ENCODE assay signal across 1 cellular context in the genomic region with DNA sequence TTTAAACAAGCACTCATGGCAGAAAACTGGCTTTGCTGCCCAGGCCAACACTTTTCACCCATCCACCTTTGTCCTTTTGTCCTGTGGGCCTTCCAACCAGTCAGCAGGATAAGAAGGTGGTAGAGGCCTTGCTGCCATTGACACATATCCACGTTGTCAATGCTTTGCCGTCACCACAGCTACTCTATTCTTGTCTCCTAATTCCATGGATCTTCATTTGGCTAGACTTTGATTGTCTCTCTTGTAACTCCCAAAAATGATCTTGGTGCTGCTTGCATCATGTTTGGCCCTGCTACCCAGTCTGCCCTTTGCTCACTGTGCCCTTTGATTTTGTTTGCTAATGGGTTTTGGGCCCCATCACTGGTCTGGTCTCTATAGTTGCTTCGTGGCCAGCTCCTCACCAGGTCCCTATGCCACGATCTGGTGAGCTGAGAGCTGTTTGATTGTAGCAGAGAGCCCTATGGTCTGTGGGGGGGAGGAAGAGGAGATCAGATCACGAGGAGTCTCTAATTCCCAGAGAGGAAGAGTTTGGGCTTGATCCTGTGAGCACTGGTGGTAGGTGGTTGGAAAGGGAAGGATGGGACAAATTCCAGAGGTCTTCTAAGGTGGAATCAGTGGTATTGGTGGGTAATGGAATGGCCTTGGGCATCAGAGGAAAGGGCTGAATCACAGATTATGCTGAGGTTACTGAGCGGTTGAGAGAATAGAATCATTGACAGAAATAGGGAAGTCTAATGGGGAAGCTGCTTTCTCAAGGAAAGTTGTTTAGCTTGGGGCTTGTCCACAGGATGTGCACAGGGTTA.
TF ChIP-seq lines count a peak whose summit lies in the region.

No MANE protein-coding gene starts in this region.

TF ChIP-seq in HepG2, 621 proteins besides CTCF, POLR2A, EP300 and RAD21 (continued from another document and continues in another):
- TF ChIP-seq DNMT3B (CRISPR knock-in tag; conservative IDR thresholded peaks at IDR 0.05) (no peak), RBAK (CRISPR knock-in tag; IDR thresholded peaks at IDR 0.05) (no peak), MED8 (CRISPR knock-in tag; IDR thresholded peaks at IDR 0.05; ENCODE audit: insufficient replicate concordance) (no peak), GATAD2A (CRISPR knock-in tag; IDR thresholded peaks at IDR 0.05) (peak; percentile 62), NFE2 (CRISPR knock-in tag; IDR thresholded peaks at IDR 0.05) (no peak), ZNF446 (CRISPR knock-in tag; IDR thresholded peaks at IDR 0.05) (no peak), ZMYM3 (CRISPR knock-in tag; IDR thresholded peaks at IDR 0.05) (no peak), CEBPG (CRISPR knock-in tag; IDR thresholded peaks at IDR 0.05) (peak; percentile 90), ZFP90 (CRISPR knock-in tag; IDR thresholded peaks at IDR 0.05; ENCODE audit: borderline replicate concordance) (no peak), ZNF232 (CRISPR knock-in tag; IDR thresholded peaks at IDR 0.05; ENCODE audit: borderline replicate concordance) (no peak), FIP1L1 (IDR thresholded peaks at IDR 0.05; ENCODE audit: borderline replicate concordance, insufficient read depth, low read depth, low read length) (no peak), FOSL2 (CRISPR knock-in tag; IDR thresholded peaks at IDR 0.05) (no peak), ZNF12 (CRISPR knock-in tag; IDR thresholded peaks at IDR 0.05) (no peak), HCFC1 (IDR thresholded peaks at IDR 0.05; ENCODE audit: low read depth, low read length) (no peak), AGO1 (IDR thresholded peaks at IDR 0.05; ENCODE audit: low read depth, low read length, poor library complexity, severe bottlenecking) (no peak), ZNF260 (CRISPR knock-in tag; IDR thresholded peaks at IDR 0.05; ENCODE audit: borderline replicate concordance, low read depth) (no peak), NR1H2 (CRISPR knock-in tag; IDR thresholded peaks at IDR 0.05; ENCODE audit: borderline replicate concordance, low read depth) (no peak), HOXA3 (CRISPR knock-in tag; IDR thresholded peaks at IDR 0.05) (peak; percentile 31; the same call in 1 of the 2 replicates), ZFP62 (CRISPR knock-in tag; IDR thresholded peaks at IDR 0.05) (no peak), CEBPB (IDR thresholded peaks at IDR 0.05; ENCODE audit: borderline replicate concordance, low read depth, low read length) (peak; percentile 40; the same call in 1 of the 2 replicates), GATAD1 (CRISPR knock-in tag; IDR thresholded peaks at IDR 0.05) (0 out of 2 replicates have a peak, but pooled peaks have one; percentile 12), PHF21A (CRISPR knock-in tag; IDR thresholded peaks at IDR 0.05) (no peak), PLRG1 (conservative IDR thresholded peaks at IDR 0.05) (no peak), CREM (IDR thresholded peaks at IDR 0.05) (peak; percentile 49; the same call in 1 of the 2 replicates), CREM (CRISPR knock-in tag; IDR thresholded peaks at IDR 0.05) (no peak), PAF1 (CRISPR knock-in tag; IDR thresholded peaks at IDR 0.05) (no peak), ZNF530 (CRISPR knock-in tag; IDR thresholded peaks at IDR 0.05; ENCODE audit: low read depth) (no peak), ZNF547 (CRISPR knock-in tag; IDR thresholded peaks at IDR 0.05) (no peak), KLF9 (CRISPR knock-in tag; IDR thresholded peaks at IDR 0.05; ENCODE audit: low read depth) (no peak), BCL6 (CRISPR knock-in tag; IDR thresholded peaks at IDR 0.05) (no peak; the same call in 1 of the 2 replicates), SNAI1 (CRISPR knock-in tag; IDR thresholded peaks at IDR 0.05; ENCODE audit: borderline replicate concordance) (no peak), MIER2 (CRISPR knock-in tag; IDR thresholded peaks at IDR 0.05) (no peak), ZFP36L1 (CRISPR knock-in tag; IDR thresholded peaks at IDR 0.05) (no peak), HES4 (CRISPR knock-in tag; IDR thresholded peaks at IDR 0.05; ENCODE audit: borderline replicate concordance) (no peak)
- TF ChIP-seq, protein P1, sequence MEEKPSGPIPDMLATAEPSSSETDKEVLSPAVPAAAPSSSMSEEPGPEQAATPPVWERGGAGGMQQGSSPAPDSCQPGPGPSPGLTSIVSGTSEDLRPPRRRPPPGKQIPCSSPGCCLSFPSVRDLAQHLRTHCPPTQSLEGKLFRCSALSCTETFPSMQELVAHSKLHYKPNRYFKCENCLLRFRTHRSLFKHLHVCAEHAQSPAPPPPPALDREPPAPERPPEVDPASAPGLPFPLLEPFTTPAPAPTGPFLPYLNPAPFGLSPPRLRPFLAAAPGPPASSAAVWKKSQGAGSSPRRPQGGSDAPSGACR (CRISPR knock-in tag; IDR thresholded peaks at IDR 0.05), result no peak
- TF ChIP-seq, protein P2, sequence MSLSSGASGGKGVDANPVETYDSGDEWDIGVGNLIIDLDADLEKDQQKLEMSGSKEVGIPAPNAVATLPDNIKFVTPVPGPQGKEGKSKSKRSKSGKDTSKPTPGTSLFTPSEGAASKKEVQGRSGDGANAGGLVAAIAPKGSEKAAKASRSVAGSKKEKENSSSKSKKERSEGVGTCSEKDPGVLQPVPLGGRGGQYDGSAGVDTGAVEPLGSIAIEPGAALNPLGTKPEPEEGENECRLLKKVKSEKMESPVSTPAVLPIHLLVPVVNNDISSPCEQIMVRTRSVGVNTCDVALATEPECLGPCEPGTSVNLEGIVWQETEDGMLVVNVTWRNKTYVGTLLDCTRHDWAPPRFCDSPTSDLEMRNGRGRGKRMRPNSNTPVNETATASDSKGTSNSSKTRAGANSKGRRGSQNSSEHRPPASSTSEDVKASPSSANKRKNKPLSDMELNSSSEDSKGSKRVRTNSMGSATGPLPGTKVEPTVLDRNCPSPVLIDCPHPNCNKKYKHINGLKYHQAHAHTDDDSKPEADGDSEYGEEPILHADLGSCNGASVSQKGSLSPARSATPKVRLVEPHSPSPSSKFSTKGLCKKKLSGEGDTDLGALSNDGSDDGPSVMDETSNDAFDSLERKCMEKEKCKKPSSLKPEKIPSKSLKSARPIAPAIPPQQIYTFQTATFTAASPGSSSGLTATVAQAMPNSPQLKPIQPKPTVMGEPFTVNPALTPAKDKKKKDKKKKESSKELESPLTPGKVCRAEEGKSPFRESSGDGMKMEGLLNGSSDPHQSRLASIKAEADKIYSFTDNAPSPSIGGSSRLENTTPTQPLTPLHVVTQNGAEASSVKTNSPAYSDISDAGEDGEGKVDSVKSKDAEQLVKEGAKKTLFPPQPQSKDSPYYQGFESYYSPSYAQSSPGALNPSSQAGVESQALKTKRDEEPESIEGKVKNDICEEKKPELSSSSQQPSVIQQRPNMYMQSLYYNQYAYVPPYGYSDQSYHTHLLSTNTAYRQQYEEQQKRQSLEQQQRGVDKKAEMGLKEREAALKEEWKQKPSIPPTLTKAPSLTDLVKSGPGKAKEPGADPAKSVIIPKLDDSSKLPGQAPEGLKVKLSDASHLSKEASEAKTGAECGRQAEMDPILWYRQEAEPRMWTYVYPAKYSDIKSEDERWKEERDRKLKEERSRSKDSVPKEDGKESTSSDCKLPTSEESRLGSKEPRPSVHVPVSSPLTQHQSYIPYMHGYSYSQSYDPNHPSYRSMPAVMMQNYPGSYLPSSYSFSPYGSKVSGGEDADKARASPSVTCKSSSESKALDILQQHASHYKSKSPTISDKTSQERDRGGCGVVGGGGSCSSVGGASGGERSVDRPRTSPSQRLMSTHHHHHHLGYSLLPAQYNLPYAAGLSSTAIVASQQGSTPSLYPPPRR (CRISPR knock-in tag; IDR thresholded peaks at IDR 0.05; ENCODE audit: borderline replicate concordance), result 0 out of 2 replicates have a peak, but pooled peaks have one; percentile 51
- TF ChIP-seq, protein P3, sequence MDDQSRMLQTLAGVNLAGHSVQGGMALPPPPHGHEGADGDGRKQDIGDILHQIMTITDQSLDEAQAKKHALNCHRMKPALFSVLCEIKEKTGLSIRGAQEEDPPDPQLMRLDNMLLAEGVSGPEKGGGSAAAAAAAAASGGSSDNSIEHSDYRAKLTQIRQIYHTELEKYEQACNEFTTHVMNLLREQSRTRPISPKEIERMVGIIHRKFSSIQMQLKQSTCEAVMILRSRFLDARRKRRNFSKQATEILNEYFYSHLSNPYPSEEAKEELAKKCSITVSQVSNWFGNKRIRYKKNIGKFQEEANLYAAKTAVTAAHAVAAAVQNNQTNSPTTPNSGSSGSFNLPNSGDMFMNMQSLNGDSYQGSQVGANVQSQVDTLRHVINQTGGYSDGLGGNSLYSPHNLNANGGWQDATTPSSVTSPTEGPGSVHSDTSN (CRISPR knock-in tag; IDR thresholded peaks at IDR 0.05; ENCODE audit: borderline replicate concordance), result no peak
- TF ChIP-seq, protein P4, sequence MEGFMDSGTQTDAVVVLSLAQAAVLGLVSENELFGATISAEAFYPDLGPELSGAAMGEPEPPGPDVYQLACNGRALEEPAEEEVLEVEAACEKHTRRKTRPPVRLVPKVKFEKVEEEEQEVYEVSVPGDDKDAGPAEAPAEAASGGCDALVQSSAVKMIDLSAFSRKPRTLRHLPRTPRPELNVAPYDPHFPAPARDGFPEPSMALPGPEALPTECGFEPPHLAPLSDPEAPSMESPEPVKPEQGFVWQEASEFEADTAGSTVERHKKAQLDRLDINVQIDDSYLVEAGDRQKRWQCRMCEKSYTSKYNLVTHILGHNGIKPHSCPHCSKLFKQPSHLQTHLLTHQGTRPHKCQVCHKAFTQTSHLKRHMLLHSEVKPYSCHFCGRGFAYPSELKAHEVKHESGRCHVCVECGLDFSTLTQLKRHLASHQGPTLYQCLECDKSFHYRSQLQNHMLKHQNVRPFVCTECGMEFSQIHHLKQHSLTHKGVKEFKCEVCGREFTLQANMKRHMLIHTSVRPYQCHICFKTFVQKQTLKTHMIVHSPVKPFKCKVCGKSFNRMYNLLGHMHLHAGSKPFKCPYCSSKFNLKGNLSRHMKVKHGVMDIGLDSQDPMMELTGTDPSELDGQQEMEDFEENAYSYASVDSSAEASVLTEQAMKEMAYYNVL (CRISPR knock-in tag; IDR thresholded peaks at IDR 0.05; ENCODE audit: borderline replicate concordance), result no peak
- TF ChIP-seq, protein P5, sequence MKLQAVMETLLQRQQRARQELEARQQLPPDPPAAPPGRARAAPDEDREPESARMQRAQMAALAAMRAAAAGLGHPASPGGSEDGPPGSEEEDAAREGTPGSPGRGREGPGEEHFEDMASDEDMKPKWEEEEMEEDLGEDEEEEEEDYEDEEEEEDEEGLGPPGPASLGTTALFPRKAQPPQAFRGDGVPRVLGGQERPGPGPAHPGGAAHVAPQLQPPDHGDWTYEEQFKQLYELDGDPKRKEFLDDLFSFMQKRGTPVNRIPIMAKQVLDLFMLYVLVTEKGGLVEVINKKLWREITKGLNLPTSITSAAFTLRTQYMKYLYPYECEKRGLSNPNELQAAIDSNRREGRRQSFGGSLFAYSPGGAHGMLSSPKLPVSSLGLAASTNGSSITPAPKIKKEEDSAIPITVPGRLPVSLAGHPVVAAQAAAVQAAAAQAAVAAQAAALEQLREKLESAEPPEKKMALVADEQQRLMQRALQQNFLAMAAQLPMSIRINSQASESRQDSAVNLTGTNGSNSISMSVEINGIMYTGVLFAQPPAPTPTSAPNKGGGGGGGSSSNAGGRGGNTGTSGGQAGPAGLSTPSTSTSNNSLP (IDR thresholded peaks at IDR 0.05; ENCODE audit: low read depth, low read length), result no peak
- TF ChIP-seq, protein P6, sequence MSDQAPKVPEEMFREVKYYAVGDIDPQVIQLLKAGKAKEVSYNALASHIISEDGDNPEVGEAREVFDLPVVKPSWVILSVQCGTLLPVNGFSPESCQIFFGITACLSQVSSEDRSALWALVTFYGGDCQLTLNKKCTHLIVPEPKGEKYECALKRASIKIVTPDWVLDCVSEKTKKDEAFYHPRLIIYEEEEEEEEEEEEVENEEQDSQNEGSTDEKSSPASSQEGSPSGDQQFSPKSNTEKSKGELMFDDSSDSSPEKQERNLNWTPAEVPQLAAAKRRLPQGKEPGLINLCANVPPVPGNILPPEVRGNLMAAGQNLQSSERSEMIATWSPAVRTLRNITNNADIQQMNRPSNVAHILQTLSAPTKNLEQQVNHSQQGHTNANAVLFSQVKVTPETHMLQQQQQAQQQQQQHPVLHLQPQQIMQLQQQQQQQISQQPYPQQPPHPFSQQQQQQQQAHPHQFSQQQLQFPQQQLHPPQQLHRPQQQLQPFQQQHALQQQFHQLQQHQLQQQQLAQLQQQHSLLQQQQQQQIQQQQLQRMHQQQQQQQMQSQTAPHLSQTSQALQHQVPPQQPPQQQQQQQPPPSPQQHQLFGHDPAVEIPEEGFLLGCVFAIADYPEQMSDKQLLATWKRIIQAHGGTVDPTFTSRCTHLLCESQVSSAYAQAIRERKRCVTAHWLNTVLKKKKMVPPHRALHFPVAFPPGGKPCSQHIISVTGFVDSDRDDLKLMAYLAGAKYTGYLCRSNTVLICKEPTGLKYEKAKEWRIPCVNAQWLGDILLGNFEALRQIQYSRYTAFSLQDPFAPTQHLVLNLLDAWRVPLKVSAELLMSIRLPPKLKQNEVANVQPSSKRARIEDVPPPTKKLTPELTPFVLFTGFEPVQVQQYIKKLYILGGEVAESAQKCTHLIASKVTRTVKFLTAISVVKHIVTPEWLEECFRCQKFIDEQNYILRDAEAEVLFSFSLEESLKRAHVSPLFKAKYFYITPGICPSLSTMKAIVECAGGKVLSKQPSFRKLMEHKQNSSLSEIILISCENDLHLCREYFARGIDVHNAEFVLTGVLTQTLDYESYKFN (CRISPR knock-in tag; conservative IDR thresholded peaks at IDR 0.05), result peak; percentile 90
- TF ChIP-seq, protein P7, sequence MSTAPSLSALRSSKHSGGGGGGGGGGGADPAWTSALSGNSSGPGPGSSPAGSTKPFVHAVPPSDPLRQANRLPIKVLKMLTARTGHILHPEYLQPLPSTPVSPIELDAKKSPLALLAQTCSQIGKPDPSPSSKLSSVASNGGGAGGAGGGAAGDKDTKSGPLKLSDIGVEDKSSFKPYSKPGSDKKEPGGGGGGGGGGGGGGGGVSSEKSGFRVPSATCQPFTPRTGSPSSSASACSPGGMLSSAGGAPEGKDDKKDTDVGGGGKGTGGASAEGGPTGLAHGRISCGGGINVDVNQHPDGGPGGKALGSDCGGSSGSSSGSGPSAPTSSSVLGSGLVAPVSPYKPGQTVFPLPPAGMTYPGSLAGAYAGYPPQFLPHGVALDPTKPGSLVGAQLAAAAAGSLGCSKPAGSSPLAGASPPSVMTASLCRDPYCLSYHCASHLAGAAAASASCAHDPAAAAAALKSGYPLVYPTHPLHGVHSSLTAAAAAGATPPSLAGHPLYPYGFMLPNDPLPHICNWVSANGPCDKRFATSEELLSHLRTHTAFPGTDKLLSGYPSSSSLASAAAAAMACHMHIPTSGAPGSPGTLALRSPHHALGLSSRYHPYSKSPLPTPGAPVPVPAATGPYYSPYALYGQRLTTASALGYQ (CRISPR knock-in tag; IDR thresholded peaks at IDR 0.05), result no peak
- TF ChIP-seq, protein P8, sequence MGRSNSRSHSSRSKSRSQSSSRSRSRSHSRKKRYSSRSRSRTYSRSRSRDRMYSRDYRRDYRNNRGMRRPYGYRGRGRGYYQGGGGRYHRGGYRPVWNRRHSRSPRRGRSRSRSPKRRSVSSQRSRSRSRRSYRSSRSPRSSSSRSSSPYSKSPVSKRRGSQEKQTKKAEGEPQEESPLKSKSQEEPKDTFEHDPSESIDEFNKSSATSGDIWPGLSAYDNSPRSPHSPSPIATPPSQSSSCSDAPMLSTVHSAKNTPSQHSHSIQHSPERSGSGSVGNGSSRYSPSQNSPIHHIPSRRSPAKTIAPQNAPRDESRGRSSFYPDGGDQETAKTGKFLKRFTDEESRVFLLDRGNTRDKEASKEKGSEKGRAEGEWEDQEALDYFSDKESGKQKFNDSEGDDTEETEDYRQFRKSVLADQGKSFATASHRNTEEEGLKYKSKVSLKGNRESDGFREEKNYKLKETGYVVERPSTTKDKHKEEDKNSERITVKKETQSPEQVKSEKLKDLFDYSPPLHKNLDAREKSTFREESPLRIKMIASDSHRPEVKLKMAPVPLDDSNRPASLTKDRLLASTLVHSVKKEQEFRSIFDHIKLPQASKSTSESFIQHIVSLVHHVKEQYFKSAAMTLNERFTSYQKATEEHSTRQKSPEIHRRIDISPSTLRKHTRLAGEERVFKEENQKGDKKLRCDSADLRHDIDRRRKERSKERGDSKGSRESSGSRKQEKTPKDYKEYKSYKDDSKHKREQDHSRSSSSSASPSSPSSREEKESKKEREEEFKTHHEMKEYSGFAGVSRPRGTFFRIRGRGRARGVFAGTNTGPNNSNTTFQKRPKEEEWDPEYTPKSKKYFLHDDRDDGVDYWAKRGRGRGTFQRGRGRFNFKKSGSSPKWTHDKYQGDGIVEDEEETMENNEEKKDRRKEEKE (IDR thresholded peaks at IDR 0.05), result no peak
